ENCODE assay signal across 17 cellular contexts in genomic region chr15:50813089-50813488, GRCh38. TPM values are rescaled to one million over a fixed set of nuclear protein-coding genes. Genes with fewer than 3 reads are reported as not detected.
DNase-seq lines count a peak whose midpoint lies in the region; ATAC-seq and TF ChIP-seq lines count a peak whose summit lies in the region.
"Had no signal": no experiment of that assay in that cellular context is flagged by ENCODE, and none has a peak within 500 bp of the region (broad histone marks: within the 10 kb centered on the region; RNA-seq: fewer than 3 reads in every experiment).

No MANE protein-coding gene starts in this region.

- H3K27ac ChIP-seq in A673 (ENCODE audit: low read depth, low read length, poor library complexity, severe bottlenecking): peak overlapping the region; percentile 58
- H3K27ac ChIP-seq in SK-N-MC: peak overlapping the region; percentile 94
- H3K27ac ChIP-seq in endodermal cell (ENCODE audit: low read depth, low read length): no peak overlapping the region
- no peak overlapping the region for H3K27ac ChIP-seq in testis
- H3K27ac ChIP-seq: 22Rv1, A549, C4-2B, GM23248 had no signal

- no peak for ATAC-seq in GM21367 (IDR thresholded peaks at IDR 0.05; ENCODE audit: unreplicated experiment)
- ATAC-seq: A549; CD8-positive, alpha-beta T cell had no signal

- BruUV-seq in A673 (replicated peaks; lab: Mats Ljungman, UMichigan): no TSS peak

- no peak overlapping the region for H3K4me3 ChIP-seq in A673 (ENCODE audit: low read depth, low read length, poor library complexity, severe bottlenecking)
- 0 out of 2 replicates have a peak overlapping the region, but pooled peaks have one; percentile 44 for H3K4me3 ChIP-seq in SK-N-MC
- peak overlapping the region; percentile 35 for H3K4me3 ChIP-seq in endodermal cell (ENCODE audit: low read length)
- H3K4me3 ChIP-seq in testis: peak overlapping the region; percentile 22 to 38
- no peak overlapping the region for H3K4me3 ChIP-seq in H7 (ENCODE audit: insufficient read depth, low read depth, low read length)
- H3K4me3 ChIP-seq: A549, GM23248 had no signal

- no peaks in the 10 kb centered on the region for H3K27me3 Mint-ChIP-seq in endodermal cell (ENCODE audit: insufficient read depth)

- H3K4me1 ChIP-seq in A673 (ENCODE audit: insufficient read depth, low read length, poor library complexity, severe bottlenecking) (peaks cover 27% of the 10 kb centered on the region), endodermal cell (ENCODE audit: control insufficient read depth, insufficient read depth, low read length) (no peaks in the 10 kb centered on the region), testis (no peaks in the 10 kb centered on the region)

- H3K9ac ChIP-seq in SK-N-MC (ENCODE audit: insufficient read length) (peak overlapping the region; percentile 54), endodermal cell (ENCODE audit: extremely low read depth, low read length, poor library complexity, severe bottlenecking) (no peak overlapping the region)
- H3K9ac ChIP-seq: GM23248 had no signal

- H3K9me3 ChIP-seq in A673 (ENCODE audit: low read depth, low read length, poor library complexity, severe bottlenecking) (no peaks in the 10 kb centered on the region), SK-N-MC (ENCODE audit: low read depth, low read length) (no peaks in the 10 kb centered on the region), endodermal cell (ENCODE audit: control insufficient read depth, low read length) (peaks cover 10% of the 10 kb centered on the region), testis (no peaks in the 10 kb centered on the region)
- H3K9me3 ChIP-seq: A549, Caco-2 had no signal

- no peak for TF ChIP-seq POLR2A in testis (IDR thresholded peaks at IDR 0.05)

- POLR2A ChIA-PET in A673 (lab: Charles Lee; ENCODE audit: low non-redundant PET): no interaction called here

- CTCF ChIA-PET in A673 (lab: Charles Lee): no interaction called here

- H3K9me3 Mint-ChIP-seq in endodermal cell: peaks cover 9% of the 10 kb centered on the region
- H3K9me3 Mint-ChIP-seq: CD4-positive, CD25-positive, alpha-beta regulatory T cell; CD8-positive, alpha-beta T cell had no signal

- TF ChIP-seq CTCF in A673 (conservative IDR thresholded peaks at IDR 0.05; ENCODE audit: low read depth, low read length) (no peak), endodermal cell (conservative IDR thresholded peaks at IDR 0.05) (no peak), testis (IDR thresholded peaks at IDR 0.05) (no peak)

- intact Hi-C loops in A673 (cut with micrococcal nuclease; ENCODE audit: unreplicated experiment): no loop called here
- intact Hi-C loops in testis (cut with DNase I; ENCODE audit: low total_unique reads): no loop called here

- H3K36me3 ChIP-seq in A673 (ENCODE audit: insufficient read depth, low read length, poor library complexity, severe bottlenecking) (no peaks in the 10 kb centered on the region), SK-N-MC (ENCODE audit: insufficient read depth, low read length) (no peaks in the 10 kb centered on the region), endodermal cell (ENCODE audit: control insufficient read depth, insufficient read depth, low read length) (no peaks in the 10 kb centered on the region), testis (ENCODE audit: low read depth, missing control alignments) (no peaks in the 10 kb centered on the region), H7 (replicated peaks; ENCODE audit: control insufficient read depth, insufficient read depth, low read length) (no peaks in the 10 kb centered on the region)

- H3K4me3 Mint-ChIP-seq in endodermal cell: no peak overlapping the region
- H3K4me3 Mint-ChIP-seq: CD4-positive, CD25-positive, alpha-beta regulatory T cell; CD8-positive, alpha-beta T cell had no signal

- H3K27me3 ChIP-seq in A673 (replicated peaks; ENCODE audit: insufficient read depth, low read depth, low read length, poor library complexity) (no peaks in the 10 kb centered on the region), endodermal cell (ENCODE audit: control insufficient read depth, insufficient read depth, low read length, poor library complexity, severe bottlenecking) (no peaks in the 10 kb centered on the region), testis (no peaks in the 10 kb centered on the region), H7 (ENCODE audit: control insufficient read depth, insufficient read depth, low read length) (no peaks in the 10 kb centered on the region)

- H3K36me3 Mint-ChIP-seq in endodermal cell (ENCODE audit: low read depth): no peaks in the 10 kb centered on the region
- H3K36me3 Mint-ChIP-seq: CD4-positive, CD25-positive, alpha-beta regulatory T cell; CD8-positive, alpha-beta T cell had no signal

- no peak for DNase-seq in A673 (ENCODE audit: low spot score)
- no peak for DNase-seq in SK-N-MC (ENCODE audit: low read depth, low spot score)
- DNase-seq in endodermal cell: no peak
- no peak for DNase-seq in testis
- no peak for DNase-seq in SHP77 treated with DMSO at 0.1 percent for 48 hours (lab: John Stamatoyannopoulos, UW)
- no peak for DNase-seq in H7
- DNase-seq: Caco-2; CD4-positive, CD25-positive, alpha-beta regulatory T cell; CD8-positive, alpha-beta T cell; DMS153; DND-41; GM23248; HCEC 1CT had no signal

- H3K27ac Mint-ChIP-seq in endodermal cell: no peak overlapping the region
- H3K27ac Mint-ChIP-seq: CD4-positive, CD25-positive, alpha-beta regulatory T cell; CD8-positive, alpha-beta T cell had no signal

- H3K4me1 Mint-ChIP-seq in endodermal cell: peaks cover 18% of the 10 kb centered on the region
- H3K4me1 Mint-ChIP-seq: CD4-positive, CD25-positive, alpha-beta regulatory T cell had no signal

- 95 to 99% methylated on average over 8 to 10 of the region's 10 CpGs for WGBS in endodermal cell (ENCODE audit: insufficient coverage in 1 of 2, insufficient read length in 1 of 2), 2 experiments
- WGBS in testis, 2 donors: 70 to 79% methylated on average over 10 of the region's 10 CpGs

RNA-seq across cellular contexts. Expression of gene SPPL2A, which starts 47.6 kb away (rescaled TPM):
- total RNA-seq in A673 (2021) (91.6 and 100 TPM in 2 replicates), endodermal cell (10 to 100 TPM; 62.4 to 78.7 TPM), testis (10 to 100 TPM; 70.9 to 89.3 TPM)
- 22.5 TPM for polyA plus RNA-seq in endodermal cell (2013, experiment 1 of 2)
- polyA plus RNA-seq in endodermal cell (2013, experiment 2 of 2): 23.8 TPM
- polyA plus RNA-seq in testis (ENCODE audit: insufficient read depth, low read depth, low replicate concordance): 41.2 TPM
- 25.9 and 31.8 TPM in 2 replicates for total RNA-seq in H7 (2014; rRNA removed; shearing (Covaris generic))

Comparison
In these comparisons a context has a peak if more than half of its experiments do, and no peak if none do; other contexts are left out.
1. H3K27ac ChIP-seq: peak in A673 (single experiment) and SK-N-MC (single experiment); none in endodermal cell (single experiment) and testis (0 of 2).
2. H3K4me3 ChIP-seq: peak in SK-N-MC (single experiment), endodermal cell (single experiment) and testis (2 of 2); none in A673 (single experiment) and H7 (single experiment).